8 cellular contexts compared by ENCODE assay signal in genomic region chr11:32830413-32830738, GRCh38. TPM values are rescaled to one million over a fixed set of nuclear protein-coding genes. Genes with fewer than 3 reads are reported as not detected.
A peak's percentile ranks its signal among the peaks of the same experiment; 100 is the strongest.
DNase-seq lines count a peak whose midpoint lies in the region; ATAC-seq and TF ChIP-seq lines count a peak whose summit lies in the region.

No MANE protein-coding gene starts in this region.

- peak overlapping the region; percentile 38; the same call in 1 of the 2 replicates for H3K4me3 ChIP-seq in HFF-Myc (replicated peaks; ENCODE audit: low read depth, low read length)
- H3K4me3 ChIP-seq in Peyer's patch, result peak overlapping the region; percentile 39 to 82 (median 56)
- peak overlapping the region; percentile 69 for H3K4me3 ChIP-seq in fibroblast of the aortic adventitia (ENCODE audit: low read depth, low read length)
- peak overlapping the region; percentile 69 for H3K4me3 ChIP-seq in osteoblast (ENCODE audit: insufficient read depth, low read length)

- DNase-seq in DMS53 treated with DMSO at 0.1 percent for 48 hours (lab: John Stamatoyannopoulos, UW; ENCODE audit: unreplicated experiment) (peak; percentile 52), HFF-Myc (ENCODE audit: extremely low read depth, low read depth) (no peak), Peyer's patch (peak in 1 of 3 donors; percentile 80), fibroblast of the aortic adventitia (ENCODE audit: low read depth) (no peak), osteoblast (ENCODE audit: insufficient read length, low spot score, missing footprints) (peak; percentile 27)
- no peak for DNase-seq in stimulated activated naive CD4-positive, alpha-beta T cell (lab: John Stamatoyannopoulos, UW)

- H3K9me3 ChIP-seq in Peyer's patch (no peaks in the 10 kb centered on the region), osteoblast (ENCODE audit: low read depth, low read length) (no peaks in the 10 kb centered on the region)

- no peaks in the 10 kb centered on the region for H3K27me3 ChIP-seq in Peyer's patch
- peaks cover 24% of the 10 kb centered on the region for H3K27me3 ChIP-seq in osteoblast (ENCODE audit: insufficient read depth, low read length)

- peak overlapping the region; percentile 78 for H3K4me2 ChIP-seq in osteoblast (ENCODE audit: insufficient read depth, low read length)

- H3K4me1 ChIP-seq in Peyer's patch (peaks cover 0 to 9% (median 0%) of the 10 kb centered on the region in 4 donors), osteoblast (ENCODE audit: insufficient read depth, low read length) (peaks cover 3% of the 10 kb centered on the region)

- no peaks in the 10 kb centered on the region for H3K79me2 ChIP-seq in osteoblast (ENCODE audit: insufficient read depth, low read length)

- H4K20me1 ChIP-seq in osteoblast (ENCODE audit: insufficient read depth, low read length), result no peaks in the 10 kb centered on the region

- ATAC-seq in GM21528 (IDR thresholded peaks at IDR 0.05; ENCODE audit: low FRiP score, unreplicated experiment), result no peak
- ATAC-seq in HG03045 (IDR thresholded peaks at IDR 0.05; ENCODE audit: unreplicated experiment), result no peak

- no peak for TF ChIP-seq POLR2A in Peyer's patch (IDR thresholded peaks at IDR 0.05)

- H3K36me3 ChIP-seq in Peyer's patch (no peaks in the 10 kb centered on the region), osteoblast (ENCODE audit: insufficient read depth, low read length) (no peaks in the 10 kb centered on the region)

- H3K27ac ChIP-seq in Peyer's patch (peak overlapping the region in 3 of 4 donors; percentile 57 to 83 (median 64)), osteoblast (ENCODE audit: low read depth, low read length) (no peak overlapping the region)

- TF ChIP-seq CTCF in HFF-Myc (IDR thresholded peaks at IDR 0.05; ENCODE audit: low read depth, low read length, missing control alignments), result no peak
- no peak for TF ChIP-seq CTCF in Peyer's patch (IDR thresholded peaks at IDR 0.05)
- TF ChIP-seq CTCF in fibroblast of the aortic adventitia (IDR thresholded peaks at IDR 0.05; ENCODE audit: insufficient read depth, low read length), result no peak
- TF ChIP-seq CTCF in osteoblast (IDR thresholded peaks at IDR 0.05; ENCODE audit: extremely low read depth, low read depth, low read length), result no peak

- H2AFZ ChIP-seq in osteoblast (ENCODE audit: low read length), result peak overlapping the region; percentile 27

RNA-seq across cellular contexts. Expression of gene PRRG4, which starts 0.6 kb away (rescaled TPM):
- total RNA-seq in Peyer's patch (10 to 100 TPM in 2 of 4 donors, 1 to 10 TPM in 2; 3.3 to 16.1 (median 9.8) TPM), fibroblast of the aortic adventitia (ENCODE audit: low replicate concordance) (0.36 and 0.49 TPM in 2 replicates), osteoblast (0.29 and 0.36 TPM in 2 replicates)

RNA-seq across cellular contexts. Expression of gene CCDC73, which starts 35.9 kb away (rescaled TPM):
- total RNA-seq in Peyer's patch, result not detected
- not detected in 2 replicates for total RNA-seq in fibroblast of the aortic adventitia (ENCODE audit: low replicate concordance)
- not detected in 2 replicates for total RNA-seq in osteoblast

Comparison
In these comparisons a context has a peak if more than half of its experiments do, and no peak if none do; other contexts are left out.
1. DNase-seq: peak in DMS53 treated with DMSO at 0.1 percent for 48 hours (single experiment) and osteoblast (single experiment); none in HFF-Myc (single experiment), fibroblast of the aortic adventitia (single experiment) and stimulated activated naive CD4-positive, alpha-beta T cell (0 of 6).
2. Peak in every context shown above with its lines, with median percentiles within 50 percentile points of each other: H3K4me3 ChIP-seq.